ENCODE assay signal across 13 cellular contexts in genomic region chr11:3861698-3862097, GRCh38. TPM values are rescaled to one million over a fixed set of nuclear protein-coding genes. Genes with fewer than 3 reads are reported as not detected.
DNase-seq lines count a peak whose midpoint lies in the region; ATAC-seq and TF ChIP-seq lines count a peak whose summit lies in the region.
"Had no signal": no experiment of that assay in that cellular context is flagged by ENCODE, and none has a peak within 500 bp of the region (broad histone marks: within the 10 kb centered on the region; RNA-seq: fewer than 3 reads in every experiment).

No MANE protein-coding gene starts in this region.

- H3K4me3 ChIP-seq in naive thymus-derived CD4-positive, alpha-beta T cell (ENCODE audit: low read length), result peak overlapping the region; percentile 32
- H3K4me3 ChIP-seq in dorsolateral prefrontal cortex, result no peak overlapping the region
- H3K4me3 ChIP-seq: testis had no signal

- no peak for ATAC-seq in naive thymus-derived CD4-positive, alpha-beta T cell
- ATAC-seq in HG02885 (IDR thresholded peaks at IDR 0.05; ENCODE audit: poor library complexity, unreplicated experiment), result no peak

- peaks cover 6% of the 10 kb centered on the region for H3K36me3 Mint-ChIP-seq in activated CD4-positive, alpha-beta memory T cell treated with anti-CD3 and anti-CD28 coated beads for 36 hours
- peaks cover 0 to 29% (median 0%) of the 10 kb centered on the region in 5 donors for H3K36me3 Mint-ChIP-seq in naive thymus-derived CD4-positive, alpha-beta T cell

- peak; percentile 69 for DNase-seq in GDM1 (lab: John Stamatoyannopoulos, UW)
- peak; percentile 55 for DNase-seq in activated CD4-positive, alpha-beta memory T cell treated with anti-CD3 and anti-CD28 coated beads for 36 hours
- no peak for DNase-seq in naive thymus-derived CD4-positive, alpha-beta T cell
- DNase-seq in NCI-H2029 (lab: John Stamatoyannopoulos, UW), result no peak
- DNase-seq in dorsolateral prefrontal cortex, result no peak
- DNase-seq in NCI-H1417 treated with DMSO at 0.1 percent for 48 hours (lab: John Stamatoyannopoulos, UW), result no peak
- DNase-seq: DMS 273 treated with DMSO at 0.1 percent for 48 hours; NCI-H510A treated with DMSO at 0.1 percent for 48 hours; nucleus accumbens; stimulated activated CD4-positive, alpha-beta T cell treated with anti-CD3 and anti-CD28 coated beads, Interleukin-4, amount 100 ng/mL, for 1 hour; testis had no signal

- H3K27ac Mint-ChIP-seq in activated CD4-positive, alpha-beta memory T cell treated with anti-CD3 and anti-CD28 coated beads for 36 hours, result peak overlapping the region; percentile 90
- peak overlapping the region; percentile 62 to 88 (median 87) for H3K27ac Mint-ChIP-seq in naive thymus-derived CD4-positive, alpha-beta T cell

- H3K27me3 ChIP-seq in naive thymus-derived CD4-positive, alpha-beta T cell (ENCODE audit: control insufficient read depth in 2 of 2, insufficient read depth in 2 of 2, low read length in 2 of 2), result no peaks in the 10 kb centered on the region
- no peaks in the 10 kb centered on the region for H3K27me3 ChIP-seq in dorsolateral prefrontal cortex
- H3K27me3 ChIP-seq: testis had no signal

- POLR2A ChIA-PET in activated CD4-positive, alpha-beta memory T cell treated with anti-CD3 and anti-CD28 coated beads for 36 hours (lab: Charles Lee), result interaction anchor here (0.9 kb wide), 1 partner anchor 19 kb away, joined by 3 read pairs; no protein-coding TSS in a partner anchor
- POLR2A ChIA-PET in naive thymus-derived CD4-positive, alpha-beta T cell (lab: Charles Lee), result interaction anchor here (0.6 to 4.5 kb wide), 6 partner anchors 12 to 80 kb away, joined by 3 to 47 read pairs (median 5); partner anchors contain the start of gene RHOG

- H3K4me1 ChIP-seq in naive thymus-derived CD4-positive, alpha-beta T cell (ENCODE audit: control insufficient read depth in 2 of 2, insufficient read depth in 2 of 2, low read length in 2 of 2), result peaks cover 70 to 78% of the 10 kb centered on the region in 2 donors

- peak overlapping the region; percentile 45 for H3K4me3 Mint-ChIP-seq in activated CD4-positive, alpha-beta memory T cell treated with anti-CD3 and anti-CD28 coated beads for 36 hours
- H3K4me3 Mint-ChIP-seq in naive thymus-derived CD4-positive, alpha-beta T cell, result peak overlapping the region; percentile 79 to 98 (median 87)

- H3K36me3 ChIP-seq in KOPT-K1 (ENCODE audit: insufficient read depth, low read length), result no peaks in the 10 kb centered on the region
- H3K36me3 ChIP-seq in naive thymus-derived CD4-positive, alpha-beta T cell (ENCODE audit: control insufficient read depth in 2 of 3, insufficient read depth in 3 of 3, low read length in 3 of 3), result no peaks in the 10 kb centered on the region

- peak overlapping the region; percentile 92 for H3K27ac ChIP-seq in KOPT-K1 (ENCODE audit: low read depth, low read length, poor library complexity, severe bottlenecking)
- peak overlapping the region; percentile 22 for H3K27ac ChIP-seq in naive thymus-derived CD4-positive, alpha-beta T cell (ENCODE audit: low read depth, low read length)
- no peak overlapping the region for H3K27ac ChIP-seq in dorsolateral prefrontal cortex
- H3K27ac ChIP-seq: testis had no signal

- H3K27me3 Mint-ChIP-seq in activated CD4-positive, alpha-beta memory T cell treated with anti-CD3 and anti-CD28 coated beads for 36 hours, result no peaks in the 10 kb centered on the region
- H3K27me3 Mint-ChIP-seq in naive thymus-derived CD4-positive, alpha-beta T cell, result no peaks in the 10 kb centered on the region

- TF ChIP-seq CTCF in dorsolateral prefrontal cortex (IDR thresholded peaks at IDR 0.05 in 54 of 56, conservative IDR thresholded peaks at IDR 0.05 in 2 of 56; ENCODE audit: low read depth in 1 of 56, partially characterized antibody in 56 of 56), result no peak

- CTCF ChIA-PET in activated CD4-positive, alpha-beta memory T cell treated with anti-CD3 and anti-CD28 coated beads for 36 hours (lab: Charles Lee), result interaction anchor here (1.3 to 5.1 kb wide), 4 partner anchors 12 to 211 kb away, joined by 3 to 25 read pairs (median 14); no protein-coding TSS in a partner anchor
- CTCF ChIA-PET in naive thymus-derived CD4-positive, alpha-beta T cell (lab: Charles Lee), result interaction anchor here (1.2 to 1.4 kb wide), 2 partner anchors 20 to 23 kb away, joined by 3 to 6 read pairs; no protein-coding TSS in a partner anchor

- H3K9me3 Mint-ChIP-seq in activated CD4-positive, alpha-beta memory T cell treated with anti-CD3 and anti-CD28 coated beads for 36 hours, result no peaks in the 10 kb centered on the region
- H3K9me3 Mint-ChIP-seq in naive thymus-derived CD4-positive, alpha-beta T cell, result peaks cover 0 to 4% (median 0%) of the 10 kb centered on the region in 11 donors

- intact Hi-C loops in activated CD4-positive, alpha-beta memory T cell treated with anti-CD3 and anti-CD28 coated beads for 36 hours (cut with micrococcal nuclease), result loop anchor here (2.0 kb wide), 1 partner anchor 17 kb away; no protein-coding TSS in a partner anchor
- intact Hi-C loops in naive thymus-derived CD4-positive, alpha-beta T cell (cut with micrococcal nuclease), result loop anchor here in 1 of 2 donors (2.0 kb wide), 1 partner anchor 15 kb away; no protein-coding TSS in a partner anchor
- intact Hi-C loops in dorsolateral prefrontal cortex (cut with DNase I), result no loop called here

- H3K9me3 ChIP-seq in KOPT-K1 (ENCODE audit: insufficient read depth, low read length, poor library complexity, severe bottlenecking), result no peaks in the 10 kb centered on the region
- H3K9me3 ChIP-seq in naive thymus-derived CD4-positive, alpha-beta T cell (ENCODE audit: control insufficient read depth in 2 of 3, low read length in 3 of 3), result no peaks in the 10 kb centered on the region
- H3K9me3 ChIP-seq: testis had no signal

- H3K4me1 Mint-ChIP-seq in activated CD4-positive, alpha-beta memory T cell treated with anti-CD3 and anti-CD28 coated beads for 36 hours (ENCODE audit: low read depth), result peaks cover 83% of the 10 kb centered on the region
- H3K4me1 Mint-ChIP-seq in naive thymus-derived CD4-positive, alpha-beta T cell, result peaks cover 78 to 95% (median 88%) of the 10 kb centered on the region in 7 donors

RNA-seq across cellular contexts. Expression of gene STIM1, which starts 6.2 kb away (rescaled TPM):
- 10 to 100 TPM; 55.9 to 61.1 TPM for total RNA-seq in activated CD4-positive, alpha-beta memory T cell treated with anti-CD3 and anti-CD28 coated beads for 36 hours
- total RNA-seq in naive thymus-derived CD4-positive, alpha-beta T cell, result 100 to 1,000 TPM in 3 of 5 experiments, 10 to 100 TPM in 2; 95.6 to 117 (median 103) TPM
- polyA plus RNA-seq in naive thymus-derived CD4-positive, alpha-beta T cell, result 10 to 100 TPM; 38.4 to 43.6 TPM
- 10 to 100 TPM; 40.9 to 92.8 (median 69.6) TPM for total RNA-seq in dorsolateral prefrontal cortex

RNA-seq across cellular contexts. Expression of gene RHOG, which starts 20.9 kb away (rescaled TPM):
- total RNA-seq in activated CD4-positive, alpha-beta memory T cell treated with anti-CD3 and anti-CD28 coated beads for 36 hours, result 100 to 1,000 TPM; 181 to 186 TPM
- 100 to 1,000 TPM in 2 of 5 experiments, 10 to 100 TPM in 3; 89.4 to 147 (median 96.3) TPM for total RNA-seq in naive thymus-derived CD4-positive, alpha-beta T cell
- 100 to 1,000 TPM; 133 to 220 TPM for polyA plus RNA-seq in naive thymus-derived CD4-positive, alpha-beta T cell
- 100 to 1,000 TPM in 1 of 120 experiments, 10 to 100 TPM in 119; 13.0 to 131 (median 35.8) TPM for total RNA-seq in dorsolateral prefrontal cortex

RNA-seq across cellular contexts. Expression of gene PGAP2, which starts 53.3 kb away (rescaled TPM):
- total RNA-seq in activated CD4-positive, alpha-beta memory T cell treated with anti-CD3 and anti-CD28 coated beads for 36 hours, result 10 to 100 TPM; 27.4 to 30.2 TPM
- 10 to 100 TPM; 20.8 to 28.3 (median 26.1) TPM for total RNA-seq in naive thymus-derived CD4-positive, alpha-beta T cell
- polyA plus RNA-seq in naive thymus-derived CD4-positive, alpha-beta T cell, result 10 to 100 TPM; 24.2 to 27.8 TPM
- 10 to 100 TPM; 15.7 to 52.0 (median 29.4) TPM for total RNA-seq in dorsolateral prefrontal cortex

Comparison
In these comparisons a context has a peak if more than half of its experiments do, and no peak if none do; other contexts are left out.
1. DNase-seq: peak in GDM1 (single experiment) and activated CD4-positive, alpha-beta memory T cell treated with anti-CD3 and anti-CD28 coated beads for 36 hours (single experiment); none in naive thymus-derived CD4-positive, alpha-beta T cell (0 of 9), NCI-H2029 (single experiment), dorsolateral prefrontal cortex (0 of 10) and NCI-H1417 treated with DMSO at 0.1 percent for 48 hours (single experiment).
2. H3K27ac ChIP-seq: peak in KOPT-K1 (single experiment) and naive thymus-derived CD4-positive, alpha-beta T cell (single experiment); none in dorsolateral prefrontal cortex (0 of 59).